1 cellular context compared by ENCODE assay signal in genomic region chr10:46284286-46285229, GRCh38.
TF ChIP-seq lines count a peak whose summit lies in the region.

No MANE protein-coding gene starts in this region.

TF ChIP-seq in K562, 482 proteins besides CTCF, POLR2A, EP300 and RAD21 (continued from another document and continues in another):
- TF ChIP-seq, protein P1, sequence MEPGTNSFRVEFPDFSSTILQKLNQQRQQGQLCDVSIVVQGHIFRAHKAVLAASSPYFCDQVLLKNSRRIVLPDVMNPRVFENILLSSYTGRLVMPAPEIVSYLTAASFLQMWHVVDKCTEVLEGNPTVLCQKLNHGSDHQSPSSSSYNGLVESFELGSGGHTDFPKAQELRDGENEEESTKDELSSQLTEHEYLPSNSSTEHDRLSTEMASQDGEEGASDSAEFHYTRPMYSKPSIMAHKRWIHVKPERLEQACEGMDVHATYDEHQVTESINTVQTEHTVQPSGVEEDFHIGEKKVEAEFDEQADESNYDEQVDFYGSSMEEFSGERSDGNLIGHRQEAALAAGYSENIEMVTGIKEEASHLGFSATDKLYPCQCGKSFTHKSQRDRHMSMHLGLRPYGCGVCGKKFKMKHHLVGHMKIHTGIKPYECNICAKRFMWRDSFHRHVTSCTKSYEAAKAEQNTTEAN (CRISPR knock-in tag; IDR thresholded peaks at IDR 0.05): no peak
- peak; percentile 35; the same call in 1 of the 2 replicates for TF ChIP-seq NFIC (IDR thresholded peaks at IDR 0.05)
- TF ChIP-seq ARID2 (IDR thresholded peaks at IDR 0.05): no peak
- TF ChIP-seq ATF7 (IDR thresholded peaks at IDR 0.05): peak; percentile 52
- TF ChIP-seq, protein P2, sequence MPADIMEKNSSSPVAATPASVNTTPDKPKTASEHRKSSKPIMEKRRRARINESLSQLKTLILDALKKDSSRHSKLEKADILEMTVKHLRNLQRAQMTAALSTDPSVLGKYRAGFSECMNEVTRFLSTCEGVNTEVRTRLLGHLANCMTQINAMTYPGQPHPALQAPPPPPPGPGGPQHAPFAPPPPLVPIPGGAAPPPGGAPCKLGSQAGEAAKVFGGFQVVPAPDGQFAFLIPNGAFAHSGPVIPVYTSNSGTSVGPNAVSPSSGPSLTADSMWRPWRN (IDR thresholded peaks at IDR 0.05; ENCODE audit: low read depth): no peak
- no peak for TF ChIP-seq MCM3 (IDR thresholded peaks at IDR 0.05)
- TF ChIP-seq, protein P3, sequence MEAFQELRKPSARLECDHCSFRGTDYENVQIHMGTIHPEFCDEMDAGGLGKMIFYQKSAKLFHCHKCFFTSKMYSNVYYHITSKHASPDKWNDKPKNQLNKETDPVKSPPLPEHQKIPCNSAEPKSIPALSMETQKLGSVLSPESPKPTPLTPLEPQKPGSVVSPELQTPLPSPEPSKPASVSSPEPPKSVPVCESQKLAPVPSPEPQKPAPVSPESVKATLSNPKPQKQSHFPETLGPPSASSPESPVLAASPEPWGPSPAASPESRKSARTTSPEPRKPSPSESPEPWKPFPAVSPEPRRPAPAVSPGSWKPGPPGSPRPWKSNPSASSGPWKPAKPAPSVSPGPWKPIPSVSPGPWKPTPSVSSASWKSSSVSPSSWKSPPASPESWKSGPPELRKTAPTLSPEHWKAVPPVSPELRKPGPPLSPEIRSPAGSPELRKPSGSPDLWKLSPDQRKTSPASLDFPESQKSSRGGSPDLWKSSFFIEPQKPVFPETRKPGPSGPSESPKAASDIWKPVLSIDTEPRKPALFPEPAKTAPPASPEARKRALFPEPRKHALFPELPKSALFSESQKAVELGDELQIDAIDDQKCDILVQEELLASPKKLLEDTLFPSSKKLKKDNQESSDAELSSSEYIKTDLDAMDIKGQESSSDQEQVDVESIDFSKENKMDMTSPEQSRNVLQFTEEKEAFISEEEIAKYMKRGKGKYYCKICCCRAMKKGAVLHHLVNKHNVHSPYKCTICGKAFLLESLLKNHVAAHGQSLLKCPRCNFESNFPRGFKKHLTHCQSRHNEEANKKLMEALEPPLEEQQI (IDR thresholded peaks at IDR 0.05): no peak
- TF ChIP-seq TSC22D4 (tag; IDR thresholded peaks at IDR 0.05): no peak
- TF ChIP-seq CBX3 (IDR thresholded peaks at IDR 0.05; ENCODE audit: borderline replicate concordance in 1 of 2, low read length in 2 of 2): no peak
- TF ChIP-seq ZNF780A (CRISPR knock-in tag; IDR thresholded peaks at IDR 0.05): no peak
- no peak for TF ChIP-seq USF1 (CRISPR knock-in tag; IDR thresholded peaks at IDR 0.05)
- no peak for TF ChIP-seq ZNF282 (CRISPR knock-in tag; IDR thresholded peaks at IDR 0.05)
- TF ChIP-seq PKNOX1 (IDR thresholded peaks at IDR 0.05): no peak
- TF ChIP-seq ZNF431 (CRISPR knock-in tag; IDR thresholded peaks at IDR 0.05): no peak
- TF ChIP-seq ETV5 (CRISPR knock-in tag; IDR thresholded peaks at IDR 0.05; ENCODE audit: low read depth): peak; percentile 62
- no peak for TF ChIP-seq POLR2AphosphoS2 (IDR thresholded peaks at IDR 0.05; ENCODE audit: low read length)
- TF ChIP-seq THRA (IDR thresholded peaks at IDR 0.05): no peak
- TF ChIP-seq SRSF3 (IDR thresholded peaks at IDR 0.05; ENCODE audit: insufficient read depth, low read length): no peak
- no peak for TF ChIP-seq CEBPG (CRISPR knock-in tag; IDR thresholded peaks at IDR 0.05)
- TF ChIP-seq CEBPG (tag; conservative IDR thresholded peaks at IDR 0.05 in 1 of 2, IDR thresholded peaks at IDR 0.05 in 1 of 2): no peak
- TF ChIP-seq ELK1 (CRISPR knock-in tag; IDR thresholded peaks at IDR 0.05): no peak
- TF ChIP-seq, protein P4, sequence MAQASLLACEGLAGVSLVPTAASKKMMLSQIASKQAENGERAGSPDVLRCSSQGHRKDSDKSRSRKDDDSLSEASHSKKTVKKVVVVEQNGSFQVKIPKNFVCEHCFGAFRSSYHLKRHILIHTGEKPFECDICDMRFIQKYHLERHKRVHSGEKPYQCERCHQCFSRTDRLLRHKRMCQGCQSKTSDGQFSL (CRISPR knock-in tag; IDR thresholded peaks at IDR 0.05): peak; percentile 16; the same call in 1 of the 2 replicates
- TF ChIP-seq, protein P4 (tag; IDR thresholded peaks at IDR 0.05): no peak; a peak in 1 of 4 replicates
- TF ChIP-seq ZNF124 (CRISPR knock-in tag; IDR thresholded peaks at IDR 0.05): 0 out of 2 replicates have a peak, but pooled peaks have one; percentile 46
- TF ChIP-seq CGGBP1 (CRISPR knock-in tag; IDR thresholded peaks at IDR 0.05): no peak
- TF ChIP-seq TRIM24 (IDR thresholded peaks at IDR 0.05): peak; percentile 41 to 86; a peak in 3 of 4 replicates
- TF ChIP-seq FOXK2 (conservative IDR thresholded peaks at IDR 0.05 in 1 of 2, IDR thresholded peaks at IDR 0.05 in 1 of 2; ENCODE audit: low read depth in 2 of 2): no peak
- TF ChIP-seq E2F5 (CRISPR knock-in tag; IDR thresholded peaks at IDR 0.05): 0 out of 2 replicates have a peak, but pooled peaks have one; percentile 13
- no peak; the same call in 1 of the 2 replicates for TF ChIP-seq E2F4 (CRISPR knock-in tag; IDR thresholded peaks at IDR 0.05; ENCODE audit: low read depth)
- no peak for TF ChIP-seq ZNF668 (CRISPR knock-in tag; IDR thresholded peaks at IDR 0.05)
- TF ChIP-seq, protein P5, sequence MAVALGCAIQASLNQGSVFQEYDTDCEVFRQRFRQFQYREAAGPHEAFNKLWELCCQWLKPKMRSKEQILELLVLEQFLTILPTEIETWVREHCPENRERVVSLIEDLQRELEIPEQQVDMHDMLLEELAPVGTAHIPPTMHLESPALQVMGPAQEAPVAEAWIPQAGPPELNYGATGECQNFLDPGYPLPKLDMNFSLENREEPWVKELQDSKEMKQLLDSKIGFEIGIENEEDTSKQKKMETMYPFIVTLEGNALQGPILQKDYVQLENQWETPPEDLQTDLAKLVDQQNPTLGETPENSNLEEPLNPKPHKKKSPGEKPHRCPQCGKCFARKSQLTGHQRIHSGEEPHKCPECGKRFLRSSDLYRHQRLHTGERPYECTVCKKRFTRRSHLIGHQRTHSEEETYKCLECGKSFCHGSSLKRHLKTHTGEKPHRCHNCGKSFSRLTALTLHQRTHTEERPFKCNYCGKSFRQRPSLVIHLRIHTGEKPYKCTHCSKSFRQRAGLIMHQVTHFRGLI (CRISPR knock-in tag; IDR thresholded peaks at IDR 0.05): no peak
- TF ChIP-seq KLF16 (IDR thresholded peaks at IDR 0.05): peak; percentile 80
- TF ChIP-seq NCOA6 (IDR thresholded peaks at IDR 0.05): no peak
- 0 out of 2 replicates have a peak, but pooled peaks have one; percentile 38 for TF ChIP-seq SMARCE1 (IDR thresholded peaks at IDR 0.05)
- TF ChIP-seq, protein P6, sequence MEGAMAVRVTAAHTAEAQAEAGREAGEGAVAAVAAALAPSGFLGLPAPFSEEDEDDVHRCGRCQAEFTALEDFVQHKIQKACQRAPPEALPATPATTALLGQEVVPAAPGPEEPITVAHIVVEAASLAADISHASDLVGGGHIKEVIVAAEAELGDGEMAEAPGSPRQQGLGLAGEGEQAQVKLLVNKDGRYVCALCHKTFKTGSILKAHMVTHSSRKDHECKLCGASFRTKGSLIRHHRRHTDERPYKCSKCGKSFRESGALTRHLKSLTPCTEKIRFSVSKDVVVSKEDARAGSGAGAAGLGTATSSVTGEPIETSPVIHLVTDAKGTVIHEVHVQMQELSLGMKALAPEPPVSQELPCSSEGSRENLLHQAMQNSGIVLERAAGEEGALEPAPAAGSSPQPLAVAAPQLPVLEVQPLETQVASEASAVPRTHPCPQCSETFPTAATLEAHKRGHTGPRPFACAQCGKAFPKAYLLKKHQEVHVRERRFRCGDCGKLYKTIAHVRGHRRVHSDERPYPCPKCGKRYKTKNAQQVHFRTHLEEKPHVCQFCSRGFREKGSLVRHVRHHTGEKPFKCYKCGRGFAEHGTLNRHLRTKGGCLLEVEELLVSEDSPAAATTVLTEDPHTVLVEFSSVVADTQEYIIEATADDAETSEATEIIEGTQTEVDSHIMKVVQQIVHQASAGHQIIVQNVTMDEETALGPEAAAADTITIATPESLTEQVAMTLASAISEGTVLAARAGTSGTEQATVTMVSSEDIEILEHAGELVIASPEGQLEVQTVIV (CRISPR knock-in tag; IDR thresholded peaks at IDR 0.05; ENCODE audit: borderline replicate concordance): no peak
- no peak for TF ChIP-seq ARID3A (IDR thresholded peaks at IDR 0.05; ENCODE audit: borderline replicate concordance, low read depth, low read length)
